1 cellular context compared by ENCODE assay signal in the genomic region with DNA sequence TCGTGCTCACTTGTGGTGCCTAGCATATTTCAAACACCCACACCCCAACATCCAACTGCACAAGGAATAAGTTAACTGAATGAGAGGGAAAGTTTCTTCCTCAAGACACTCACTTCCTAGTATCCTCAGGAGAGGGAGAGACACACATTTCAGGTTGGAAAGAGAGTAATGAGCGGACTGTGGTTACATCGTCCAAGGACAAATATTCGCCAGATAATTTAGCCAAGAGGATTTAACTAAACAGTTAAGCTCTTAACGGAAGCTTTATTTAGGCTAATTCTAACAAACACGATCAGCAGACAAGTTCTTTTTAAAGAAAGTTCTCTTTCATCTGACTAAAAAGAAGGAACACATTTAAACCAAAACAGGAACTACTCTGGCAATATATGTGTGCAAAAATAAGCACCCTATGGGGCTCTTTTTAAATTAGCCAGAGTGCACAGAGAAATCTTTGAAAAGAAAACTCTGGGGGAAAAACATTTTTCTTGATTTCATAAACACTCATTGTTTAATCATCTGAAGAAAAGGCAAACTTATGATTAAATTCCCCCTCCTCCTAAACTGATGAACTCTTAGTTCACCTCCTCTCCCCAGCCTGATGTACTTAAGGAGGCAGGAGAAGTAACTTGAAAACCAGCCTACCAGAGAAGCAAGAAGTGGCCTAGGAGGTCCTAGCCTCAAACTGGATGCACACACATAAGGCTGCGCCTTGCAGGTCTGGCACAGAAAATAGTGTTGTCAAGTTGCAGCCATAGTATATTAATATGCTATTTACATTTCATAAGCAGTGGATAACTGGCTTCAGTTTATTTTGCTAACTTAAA.
TF ChIP-seq lines count a peak whose summit lies in the region.

No MANE protein-coding gene starts in this region.

TF ChIP-seq in GM12878, 131 proteins besides CTCF, POLR2A, EP300 and RAD21 (continued from another document):
- TF ChIP-seq, protein P1, sequence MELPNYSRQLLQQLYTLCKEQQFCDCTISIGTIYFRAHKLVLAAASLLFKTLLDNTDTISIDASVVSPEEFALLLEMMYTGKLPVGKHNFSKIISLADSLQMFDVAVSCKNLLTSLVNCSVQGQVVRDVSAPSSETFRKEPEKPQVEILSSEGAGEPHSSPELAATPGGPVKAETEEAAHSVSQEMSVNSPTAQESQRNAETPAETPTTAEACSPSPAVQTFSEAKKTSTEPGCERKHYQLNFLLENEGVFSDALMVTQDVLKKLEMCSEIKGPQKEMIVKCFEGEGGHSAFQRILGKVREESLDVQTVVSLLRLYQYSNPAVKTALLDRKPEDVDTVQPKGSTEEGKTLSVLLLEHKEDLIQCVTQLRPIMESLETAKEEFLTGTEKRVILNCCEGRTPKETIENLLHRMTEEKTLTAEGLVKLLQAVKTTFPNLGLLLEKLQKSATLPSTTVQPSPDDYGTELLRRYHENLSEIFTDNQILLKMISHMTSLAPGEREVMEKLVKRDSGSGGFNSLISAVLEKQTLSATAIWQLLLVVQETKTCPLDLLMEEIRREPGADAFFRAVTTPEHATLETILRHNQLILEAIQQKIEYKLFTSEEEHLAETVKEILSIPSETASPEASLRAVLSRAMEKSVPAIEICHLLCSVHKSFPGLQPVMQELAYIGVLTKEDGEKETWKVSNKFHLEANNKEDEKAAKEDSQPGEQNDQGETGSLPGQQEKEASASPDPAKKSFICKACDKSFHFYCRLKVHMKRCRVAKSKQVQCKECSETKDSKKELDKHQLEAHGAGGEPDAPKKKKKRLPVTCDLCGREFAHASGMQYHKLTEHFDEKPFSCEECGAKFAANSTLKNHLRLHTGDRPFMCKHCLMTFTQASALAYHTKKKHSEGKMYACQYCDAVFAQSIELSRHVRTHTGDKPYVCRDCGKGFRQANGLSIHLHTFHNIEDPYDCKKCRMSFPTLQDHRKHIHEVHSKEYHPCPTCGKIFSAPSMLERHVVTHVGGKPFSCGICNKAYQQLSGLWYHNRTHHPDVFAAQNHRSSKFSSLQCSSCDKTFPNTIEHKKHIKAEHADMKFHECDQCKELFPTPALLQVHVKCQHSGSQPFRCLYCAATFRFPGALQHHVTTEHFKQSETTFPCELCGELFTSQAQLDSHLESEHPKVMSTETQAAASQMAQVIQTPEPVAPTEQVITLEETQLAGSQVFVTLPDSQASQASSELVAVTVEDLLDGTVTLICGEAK (IDR thresholded peaks at IDR 0.05; ENCODE audit: borderline replicate concordance): peak; percentile 84
- TF ChIP-seq, protein P2, sequence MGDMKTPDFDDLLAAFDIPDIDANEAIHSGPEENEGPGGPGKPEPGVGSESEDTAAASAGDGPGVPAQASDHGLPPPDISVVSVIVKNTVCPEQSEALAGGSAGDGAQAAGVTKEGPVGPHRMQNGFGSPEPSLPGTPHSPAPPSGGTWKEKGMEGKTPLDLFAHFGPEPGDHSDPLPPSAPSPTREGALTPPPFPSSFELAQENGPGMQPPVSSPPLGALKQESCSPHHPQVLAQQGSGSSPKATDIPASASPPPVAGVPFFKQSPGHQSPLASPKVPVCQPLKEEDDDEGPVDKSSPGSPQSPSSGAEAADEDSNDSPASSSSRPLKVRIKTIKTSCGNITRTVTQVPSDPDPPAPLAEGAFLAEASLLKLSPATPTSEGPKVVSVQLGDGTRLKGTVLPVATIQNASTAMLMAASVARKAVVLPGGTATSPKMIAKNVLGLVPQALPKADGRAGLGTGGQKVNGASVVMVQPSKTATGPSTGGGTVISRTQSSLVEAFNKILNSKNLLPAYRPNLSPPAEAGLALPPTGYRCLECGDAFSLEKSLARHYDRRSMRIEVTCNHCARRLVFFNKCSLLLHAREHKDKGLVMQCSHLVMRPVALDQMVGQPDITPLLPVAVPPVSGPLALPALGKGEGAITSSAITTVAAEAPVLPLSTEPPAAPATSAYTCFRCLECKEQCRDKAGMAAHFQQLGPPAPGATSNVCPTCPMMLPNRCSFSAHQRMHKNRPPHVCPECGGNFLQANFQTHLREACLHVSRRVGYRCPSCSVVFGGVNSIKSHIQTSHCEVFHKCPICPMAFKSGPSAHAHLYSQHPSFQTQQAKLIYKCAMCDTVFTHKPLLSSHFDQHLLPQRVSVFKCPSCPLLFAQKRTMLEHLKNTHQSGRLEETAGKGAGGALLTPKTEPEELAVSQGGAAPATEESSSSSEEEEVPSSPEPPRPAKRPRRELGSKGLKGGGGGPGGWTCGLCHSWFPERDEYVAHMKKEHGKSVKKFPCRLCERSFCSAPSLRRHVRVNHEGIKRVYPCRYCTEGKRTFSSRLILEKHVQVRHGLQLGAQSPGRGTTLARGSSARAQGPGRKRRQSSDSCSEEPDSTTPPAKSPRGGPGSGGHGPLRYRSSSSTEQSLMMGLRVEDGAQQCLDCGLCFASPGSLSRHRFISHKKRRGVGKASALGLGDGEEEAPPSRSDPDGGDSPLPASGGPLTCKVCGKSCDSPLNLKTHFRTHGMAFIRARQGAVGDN (IDR thresholded peaks at IDR 0.05): 0 out of 2 replicates have a peak, but pooled peaks have one; percentile 2
- TF ChIP-seq, protein P3, sequence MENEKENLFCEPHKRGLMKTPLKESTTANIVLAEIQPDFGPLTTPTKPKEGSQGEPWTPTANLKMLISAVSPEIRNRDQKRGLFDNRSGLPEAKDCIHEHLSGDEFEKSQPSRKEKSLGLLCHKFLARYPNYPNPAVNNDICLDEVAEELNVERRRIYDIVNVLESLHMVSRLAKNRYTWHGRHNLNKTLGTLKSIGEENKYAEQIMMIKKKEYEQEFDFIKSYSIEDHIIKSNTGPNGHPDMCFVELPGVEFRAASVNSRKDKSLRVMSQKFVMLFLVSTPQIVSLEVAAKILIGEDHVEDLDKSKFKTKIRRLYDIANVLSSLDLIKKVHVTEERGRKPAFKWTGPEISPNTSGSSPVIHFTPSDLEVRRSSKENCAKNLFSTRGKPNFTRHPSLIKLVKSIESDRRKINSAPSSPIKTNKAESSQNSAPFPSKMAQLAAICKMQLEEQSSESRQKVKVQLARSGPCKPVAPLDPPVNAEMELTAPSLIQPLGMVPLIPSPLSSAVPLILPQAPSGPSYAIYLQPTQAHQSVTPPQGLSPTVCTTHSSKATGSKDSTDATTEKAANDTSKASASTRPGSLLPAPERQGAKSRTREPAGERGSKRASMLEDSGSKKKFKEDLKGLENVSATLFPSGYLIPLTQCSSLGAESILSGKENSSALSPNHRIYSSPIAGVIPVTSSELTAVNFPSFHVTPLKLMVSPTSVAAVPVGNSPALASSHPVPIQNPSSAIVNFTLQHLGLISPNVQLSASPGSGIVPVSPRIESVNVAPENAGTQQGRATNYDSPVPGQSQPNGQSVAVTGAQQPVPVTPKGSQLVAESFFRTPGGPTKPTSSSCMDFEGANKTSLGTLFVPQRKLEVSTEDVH (IDR thresholded peaks at IDR 0.05; ENCODE audit: low read depth, partially characterized antibody): peak; percentile 21
- TF ChIP-seq IKZF1 (conservative IDR thresholded peaks at IDR 0.05) (peak; percentile 61), MTA2 (IDR thresholded peaks at IDR 0.05; ENCODE audit: low read depth) (0 out of 2 replicates have a peak, but pooled peaks have one; percentile 14), MTA3 (IDR thresholded peaks at IDR 0.05; ENCODE audit: borderline replicate concordance, low read length) (no peak), NFIC (IDR thresholded peaks at IDR 0.05; ENCODE audit: low read depth, low read length) (peak; percentile 60), IKZF2 (IDR thresholded peaks at IDR 0.05) (peak; percentile 53 to 69; a peak in 3 of 4 replicates), MEF2B (IDR thresholded peaks at IDR 0.05; ENCODE audit: partially characterized antibody, poor library complexity, severe bottlenecking) (peak; percentile 47), HDAC6 (IDR thresholded peaks at IDR 0.05; ENCODE audit: unreplicated experiment) (no peak), EED (IDR thresholded peaks at IDR 0.05; ENCODE audit: low read depth) (0 out of 2 replicates have a peak, but pooled peaks have one; percentile 34), NBN (IDR thresholded peaks at IDR 0.05) (0 out of 2 replicates have a peak, but pooled peaks have one; percentile 26), CREM (IDR thresholded peaks at IDR 0.05; ENCODE audit: low read depth) (no peak), KDM1A (IDR thresholded peaks at IDR 0.05; ENCODE audit: borderline replicate concordance) (no peak), RUNX3 (IDR thresholded peaks at IDR 0.05; ENCODE audit: low read length) (peak; percentile 56), MEF2A (IDR thresholded peaks at IDR 0.05; ENCODE audit: insufficient read depth, low read depth, low read length) (peak; percentile 38; the same call in 1 of the 2 replicates)
- TF ChIP-seq, protein P4, sequence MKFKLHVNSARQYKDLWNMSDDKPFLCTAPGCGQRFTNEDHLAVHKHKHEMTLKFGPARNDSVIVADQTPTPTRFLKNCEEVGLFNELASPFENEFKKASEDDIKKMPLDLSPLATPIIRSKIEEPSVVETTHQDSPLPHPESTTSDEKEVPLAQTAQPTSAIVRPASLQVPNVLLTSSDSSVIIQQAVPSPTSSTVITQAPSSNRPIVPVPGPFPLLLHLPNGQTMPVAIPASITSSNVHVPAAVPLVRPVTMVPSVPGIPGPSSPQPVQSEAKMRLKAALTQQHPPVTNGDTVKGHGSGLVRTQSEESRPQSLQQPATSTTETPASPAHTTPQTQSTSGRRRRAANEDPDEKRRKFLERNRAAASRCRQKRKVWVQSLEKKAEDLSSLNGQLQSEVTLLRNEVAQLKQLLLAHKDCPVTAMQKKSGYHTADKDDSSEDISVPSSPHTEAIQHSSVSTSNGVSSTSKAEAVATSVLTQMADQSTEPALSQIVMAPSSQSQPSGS (IDR thresholded peaks at IDR 0.05; ENCODE audit: low read length): peak; percentile 25; the same call in 1 of the 2 replicates
- TF ChIP-seq, protein P5, sequence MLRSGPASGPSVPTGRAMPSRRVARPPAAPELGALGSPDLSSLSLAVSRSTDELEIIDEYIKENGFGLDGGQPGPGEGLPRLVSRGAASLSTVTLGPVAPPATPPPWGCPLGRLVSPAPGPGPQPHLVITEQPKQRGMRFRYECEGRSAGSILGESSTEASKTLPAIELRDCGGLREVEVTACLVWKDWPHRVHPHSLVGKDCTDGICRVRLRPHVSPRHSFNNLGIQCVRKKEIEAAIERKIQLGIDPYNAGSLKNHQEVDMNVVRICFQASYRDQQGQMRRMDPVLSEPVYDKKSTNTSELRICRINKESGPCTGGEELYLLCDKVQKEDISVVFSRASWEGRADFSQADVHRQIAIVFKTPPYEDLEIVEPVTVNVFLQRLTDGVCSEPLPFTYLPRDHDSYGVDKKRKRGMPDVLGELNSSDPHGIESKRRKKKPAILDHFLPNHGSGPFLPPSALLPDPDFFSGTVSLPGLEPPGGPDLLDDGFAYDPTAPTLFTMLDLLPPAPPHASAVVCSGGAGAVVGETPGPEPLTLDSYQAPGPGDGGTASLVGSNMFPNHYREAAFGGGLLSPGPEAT (IDR thresholded peaks at IDR 0.05; ENCODE audit: low read depth): peak; percentile 29; the same call in 1 of the 2 replicates
- TF ChIP-seq, protein P6, sequence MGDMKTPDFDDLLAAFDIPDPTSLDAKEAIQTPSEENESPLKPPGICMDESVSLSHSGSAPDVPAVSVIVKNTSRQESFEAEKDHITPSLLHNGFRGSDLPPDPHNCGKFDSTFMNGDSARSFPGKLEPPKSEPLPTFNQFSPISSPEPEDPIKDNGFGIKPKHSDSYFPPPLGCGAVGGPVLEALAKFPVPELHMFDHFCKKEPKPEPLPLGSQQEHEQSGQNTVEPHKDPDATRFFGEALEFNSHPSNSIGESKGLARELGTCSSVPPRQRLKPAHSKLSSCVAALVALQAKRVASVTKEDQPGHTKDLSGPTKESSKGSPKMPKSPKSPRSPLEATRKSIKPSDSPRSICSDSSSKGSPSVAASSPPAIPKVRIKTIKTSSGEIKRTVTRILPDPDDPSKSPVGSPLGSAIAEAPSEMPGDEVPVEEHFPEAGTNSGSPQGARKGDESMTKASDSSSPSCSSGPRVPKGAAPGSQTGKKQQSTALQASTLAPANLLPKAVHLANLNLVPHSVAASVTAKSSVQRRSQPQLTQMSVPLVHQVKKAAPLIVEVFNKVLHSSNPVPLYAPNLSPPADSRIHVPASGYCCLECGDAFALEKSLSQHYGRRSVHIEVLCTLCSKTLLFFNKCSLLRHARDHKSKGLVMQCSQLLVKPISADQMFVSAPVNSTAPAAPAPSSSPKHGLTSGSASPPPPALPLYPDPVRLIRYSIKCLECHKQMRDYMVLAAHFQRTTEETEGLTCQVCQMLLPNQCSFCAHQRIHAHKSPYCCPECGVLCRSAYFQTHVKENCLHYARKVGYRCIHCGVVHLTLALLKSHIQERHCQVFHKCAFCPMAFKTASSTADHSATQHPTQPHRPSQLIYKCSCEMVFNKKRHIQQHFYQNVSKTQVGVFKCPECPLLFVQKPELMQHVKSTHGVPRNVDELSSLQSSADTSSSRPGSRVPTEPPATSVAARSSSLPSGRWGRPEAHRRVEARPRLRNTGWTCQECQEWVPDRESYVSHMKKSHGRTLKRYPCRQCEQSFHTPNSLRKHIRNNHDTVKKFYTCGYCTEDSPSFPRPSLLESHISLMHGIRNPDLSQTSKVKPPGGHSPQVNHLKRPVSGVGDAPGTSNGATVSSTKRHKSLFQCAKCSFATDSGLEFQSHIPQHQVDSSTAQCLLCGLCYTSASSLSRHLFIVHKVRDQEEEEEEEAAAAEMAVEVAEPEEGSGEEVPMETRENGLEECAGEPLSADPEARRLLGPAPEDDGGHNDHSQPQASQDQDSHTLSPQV (IDR thresholded peaks at IDR 0.05): 0 out of 2 replicates have a peak, but pooled peaks have one; percentile 61
